Comparison of ENCODE assay signal across 8 cellular contexts in the genomic region with DNA sequence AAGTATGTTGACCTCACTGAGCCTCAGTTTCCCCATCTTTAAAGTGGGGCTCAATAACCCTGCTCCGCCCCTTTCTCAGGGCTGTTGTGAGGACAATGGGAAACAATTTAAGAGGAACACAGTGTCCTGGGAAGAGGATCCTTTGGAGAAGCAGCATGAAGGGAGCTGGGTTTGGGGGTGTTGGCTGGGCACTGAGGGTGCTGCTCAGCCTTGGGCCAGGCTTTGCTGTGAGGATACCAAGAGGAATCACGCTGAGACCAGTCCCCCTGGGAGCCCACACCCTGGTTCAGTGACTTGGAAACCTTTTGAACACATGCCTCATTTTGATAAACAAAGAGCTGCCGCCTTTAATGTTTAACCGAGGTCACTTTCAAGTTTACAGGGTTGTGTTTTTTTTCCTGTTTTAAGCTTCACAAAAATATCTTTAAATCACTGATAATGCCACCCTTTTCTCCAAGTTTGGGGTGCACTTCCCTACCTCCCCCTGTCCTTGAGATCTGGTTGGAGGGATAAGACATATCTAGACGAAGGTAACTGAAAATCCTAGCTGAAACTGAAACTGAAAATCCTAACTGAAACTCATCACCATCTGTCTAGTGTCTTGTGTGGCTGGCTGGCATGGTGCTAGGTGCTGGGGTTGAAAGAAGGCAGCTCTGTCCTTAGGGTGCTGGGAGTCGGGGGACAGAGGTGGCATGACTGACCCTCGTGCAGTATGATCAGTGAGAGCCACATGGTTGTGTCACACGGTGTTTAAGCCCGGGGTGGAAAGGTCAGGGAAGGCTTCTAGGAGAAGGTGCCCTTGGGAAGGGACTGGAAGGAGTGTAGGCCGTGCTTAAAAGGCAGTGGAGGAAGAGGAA. TPM values are rescaled to one million over a fixed set of nuclear protein-coding genes. Genes with fewer than 3 reads are reported as not detected.
DNase-seq lines count a peak whose midpoint lies in the region; ATAC-seq, FAIRE-seq and TF ChIP-seq lines count a peak whose summit lies in the region.

No MANE protein-coding gene starts in this region.

- peak overlapping the region; percentile 93 to 99 (median 95) for H3K27ac ChIP-seq in stomach

- H3K4me3 ChIP-seq in GM08714 (ENCODE audit: low read length) (peak overlapping the region; percentile 73; the same call in 1 of the 2 replicates), stomach (peak overlapping the region; percentile 69 to 78 (median 72))

- CTCF ChIA-PET in activated naive CD4-positive, alpha-beta T cell treated with anti-CD3 and anti-CD28 coated beads, Interleukin-2, amount 10 ng/mL, durations not matched to agents 7 days and 5 days (lab: Charles Lee), result interaction anchor here (0.7 to 2.3 kb wide), 14 partner anchors 12 to 837 kb away, joined by 3 to 22 read pairs (median 4); a partner anchor contains a TSS

- H3K27me3 Mint-ChIP-seq in activated naive CD4-positive, alpha-beta T cell treated with anti-CD3 and anti-CD28 coated beads, Interleukin-2, amount 10 ng/mL, durations not matched to agents 7 days and 5 days, result no peaks in the 10 kb centered on the region

- H3K4me1 ChIP-seq in stomach, result peaks cover 40 to 53% (median 43%) of the 10 kb centered on the region in 4 donors

- no peak for FAIRE-seq in HTR-8/SVneo (lab: Jason Lieb, UNC)

- DNase-seq in HuH-7 (ENCODE audit: low spot score) (peak; percentile 57), left colon (peak; percentile 59 to 68), stomach (no peak), C1 segment of cervical spinal cord (lab: John Stamatoyannopoulos, UW) (no peak), HTR-8/SVneo (ENCODE audit: insufficient read length, low spot score) (no peak)
- peak; percentile 71 for DNase-seq in activated naive CD4-positive, alpha-beta T cell treated with anti-CD3 and anti-CD28 coated beads, Interleukin-2, amount 10 ng/mL, durations not matched to agents 7 days and 5 days

- no peaks in the 10 kb centered on the region for H3K27me3 ChIP-seq in stomach

- intact Hi-C loops in left colon (cut with DNase I, micrococcal nuclease), result no loop called here
- intact Hi-C loops in stomach (cut with DNase I; ENCODE audit: low total_unique reads), result no loop called here

- no peak for TF ChIP-seq CTCF in stomach (IDR thresholded peaks at IDR 0.05)

- H3K4me3 Mint-ChIP-seq in activated naive CD4-positive, alpha-beta T cell treated with anti-CD3 and anti-CD28 coated beads, Interleukin-2, amount 10 ng/mL, durations not matched to agents 7 days and 5 days, result peak overlapping the region; percentile 80

- ATAC-seq in GM21447 (IDR thresholded peaks at IDR 0.05; ENCODE audit: unreplicated experiment) (peak; percentile 55), left colon (peak; percentile 21)

- peak overlapping the region; percentile 95 for H3K27ac Mint-ChIP-seq in activated naive CD4-positive, alpha-beta T cell treated with anti-CD3 and anti-CD28 coated beads, Interleukin-2, amount 10 ng/mL, durations not matched to agents 7 days and 5 days

- H3K9me3 Mint-ChIP-seq in activated naive CD4-positive, alpha-beta T cell treated with anti-CD3 and anti-CD28 coated beads, Interleukin-2, amount 10 ng/mL, durations not matched to agents 7 days and 5 days, result no peaks in the 10 kb centered on the region

- 18 to 34% (median 21%) methylated on average over 10 of the region's 10 CpGs for WGBS in stomach, 5 donors

- peaks cover 24% of the 10 kb centered on the region for H3K36me3 Mint-ChIP-seq in activated naive CD4-positive, alpha-beta T cell treated with anti-CD3 and anti-CD28 coated beads, Interleukin-2, amount 10 ng/mL, durations not matched to agents 7 days and 5 days

- peaks cover 6 to 42% (median 33%) of the 10 kb centered on the region in 4 donors for H3K36me3 ChIP-seq in stomach

- TF ChIP-seq EP300 in stomach (IDR thresholded peaks at IDR 0.05), result no peak

- H3K9me3 ChIP-seq in stomach, result no peaks in the 10 kb centered on the region

- H3K4me1 Mint-ChIP-seq in activated naive CD4-positive, alpha-beta T cell treated with anti-CD3 and anti-CD28 coated beads, Interleukin-2, amount 10 ng/mL, durations not matched to agents 7 days and 5 days, result peaks cover 47% of the 10 kb centered on the region

- TF ChIP-seq POLR2A in stomach (IDR thresholded peaks at IDR 0.05), result no peak

RNA-seq across cellular contexts. Expression of a gene that starts 27.7 kb away (rescaled TPM):
- total RNA-seq in left colon (1 to 10 TPM; 7.1 to 8.7 TPM), stomach (10 to 100 TPM in 2 of 5 donors, 1 to 10 TPM in 1, not detected in 2; 2.0 to 17.0 (median 14.8) TPM)
- 1 to 10 TPM; 1.8 to 2.6 (median 2.4) TPM for polyA plus RNA-seq in stomach

RNA-seq across cellular contexts. Expression of a gene that starts 38.2 kb away (rescaled TPM):
- total RNA-seq in left colon (100 to 1,000 TPM; 168 to 209 TPM), stomach (100 to 1,000 TPM in 3 of 5 donors, 10 to 100 TPM in 2; 44.2 to 298 (median 104) TPM)
- polyA plus RNA-seq in stomach, result 10 to 100 TPM; 35.9 to 41.5 (median 36.4) TPM

RNA-seq across cellular contexts. Expression of a gene that starts 43.6 kb away (rescaled TPM):
- 1 to 10 TPM; 2.9 to 5.5 TPM for total RNA-seq in left colon
- total RNA-seq in stomach, result 1 to 10 TPM in 2 of 5 donors, under 1 TPM in 3; under 0.01 to 8.3 (median 0.29) TPM
- 1 to 10 TPM; 2.8 to 3.2 (median 2.9) TPM for polyA plus RNA-seq in stomach

Comparison
In these comparisons a context has a peak if more than half of its experiments do, and no peak if none do; other contexts are left out.
1. DNase-seq: peak in HuH-7 (single experiment), activated naive CD4-positive, alpha-beta T cell treated with anti-CD3 and anti-CD28 coated beads, Interleukin-2, amount 10 ng/mL, durations not matched to agents 7 days and 5 days (single experiment) and left colon (2 of 2); none in stomach (single experiment), C1 segment of cervical spinal cord (0 of 14) and HTR-8/SVneo (single experiment).